ENCODE assay signal across 8 cellular contexts in the genomic region with DNA sequence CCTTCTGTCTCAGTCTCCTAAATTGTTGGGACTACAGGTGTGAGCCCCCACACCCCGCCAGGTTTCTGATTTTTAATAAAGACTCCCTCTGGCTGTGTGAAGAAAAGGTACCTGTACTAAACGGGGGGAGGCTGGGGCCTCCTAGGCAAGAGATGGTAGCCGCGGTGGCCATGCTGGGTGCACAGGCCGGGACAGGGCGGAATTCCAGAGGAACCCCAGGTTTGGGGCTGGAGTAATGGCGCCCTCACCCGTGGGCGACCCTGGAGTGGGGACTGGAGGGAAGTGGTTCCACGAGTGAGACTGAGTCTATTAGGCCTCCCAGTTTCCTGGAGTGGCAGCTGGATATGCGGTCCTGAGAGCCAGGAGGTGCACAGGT. TPM values are rescaled to one million over a fixed set of nuclear protein-coding genes. Genes with fewer than 3 reads are reported as not detected.
DNase-seq lines count a peak whose midpoint lies in the region; TF ChIP-seq lines count a peak whose summit lies in the region.

No MANE protein-coding gene starts in this region.

- peaks cover 21% of the 10 kb centered on the region for H3K27me3 Mint-ChIP-seq in T-helper 1 cell treated with Interleukin-12 subunit alpha and Interleukin-12 subunit beta and Interleukin-4 antibody, amounts not matched to agents 30 μg/mL and 1 μg/mL, for 36 hours (ENCODE audit: low read depth)
- peaks cover 21% of the 10 kb centered on the region for H3K27me3 Mint-ChIP-seq in activated T-helper 1 cell treated with anti-CD3 and anti-CD28 coated beads, Interleukin-12 subunit alpha, Interleukin-12 subunit beta, Interleukin-2, Interleukin-4 antibody, amounts not matched to agents 30 ng/mL and 10 ng/mL and 1 ng/mL, durations not matched to agents 14 hours and 24 hours and 36 hours (ENCODE audit: insufficient read depth)

- H3K9me3 ChIP-seq in liver (ENCODE audit: control insufficient read depth in 4 of 4, low read length in 3 of 4) (no peaks in the 10 kb centered on the region), subcutaneous abdominal adipose tissue (ENCODE audit: control insufficient read depth in 5 of 5, low read length in 5 of 5) (no peaks in the 10 kb centered on the region)

- H3K27ac ChIP-seq in liver (ENCODE audit: low read depth in 1 of 2, low read length in 2 of 2) (peak overlapping the region; percentile 38 to 57), subcutaneous abdominal adipose tissue (ENCODE audit: low read depth, low read length) (peak overlapping the region; percentile 67)

- H3K36me3 Mint-ChIP-seq in T-helper 1 cell treated with Interleukin-12 subunit alpha and Interleukin-12 subunit beta and Interleukin-4 antibody, amounts not matched to agents 30 μg/mL and 1 μg/mL, for 36 hours (ENCODE audit: low read depth) = no peaks in the 10 kb centered on the region
- H3K36me3 Mint-ChIP-seq in activated T-helper 1 cell treated with anti-CD3 and anti-CD28 coated beads, Interleukin-12 subunit alpha, Interleukin-12 subunit beta, Interleukin-2, Interleukin-4 antibody, amounts not matched to agents 30 ng/mL and 10 ng/mL and 1 ng/mL, durations not matched to agents 14 hours and 24 hours and 36 hours (ENCODE audit: low read depth) = no peaks in the 10 kb centered on the region

- intact Hi-C loops in activated T-helper 1 cell treated with anti-CD3 and anti-CD28 coated beads, Interleukin-12 subunit alpha, Interleukin-12 subunit beta, Interleukin-2, Interleukin-4 antibody, amounts not matched to agents 30 ng/mL and 10 ng/mL and 1 ng/mL, durations not matched to agents 14 hours and 24 hours and 36 hours (cut with micrococcal nuclease) = no loop called here

- H3K4me1 Mint-ChIP-seq in T-helper 1 cell treated with Interleukin-12 subunit alpha and Interleukin-12 subunit beta and Interleukin-4 antibody, amounts not matched to agents 30 μg/mL and 1 μg/mL, for 36 hours (ENCODE audit: low read depth) = peaks cover 24% of the 10 kb centered on the region
- peaks cover 27% of the 10 kb centered on the region for H3K4me1 Mint-ChIP-seq in activated T-helper 1 cell treated with anti-CD3 and anti-CD28 coated beads, Interleukin-12 subunit alpha, Interleukin-12 subunit beta, Interleukin-2, Interleukin-4 antibody, amounts not matched to agents 30 ng/mL and 10 ng/mL and 1 ng/mL, durations not matched to agents 14 hours and 24 hours and 36 hours (ENCODE audit: low read depth)

- H3K27me3 ChIP-seq in liver (ENCODE audit: control insufficient read depth in 4 of 4, insufficient read depth in 4 of 4, low read length in 3 of 4) (no peaks in the 10 kb centered on the region), subcutaneous abdominal adipose tissue (ENCODE audit: control insufficient read depth in 5 of 5, insufficient read depth in 4 of 5, low read length in 5 of 5) (peaks cover 0 to 11% (median 8%) of the 10 kb centered on the region in 5 donors)

- H3K4me3 Mint-ChIP-seq in T-helper 1 cell treated with Interleukin-12 subunit alpha and Interleukin-12 subunit beta and Interleukin-4 antibody, amounts not matched to agents 30 μg/mL and 1 μg/mL, for 36 hours = peak overlapping the region; percentile 76
- peak overlapping the region; percentile 80 for H3K4me3 Mint-ChIP-seq in activated T-helper 1 cell treated with anti-CD3 and anti-CD28 coated beads, Interleukin-12 subunit alpha, Interleukin-12 subunit beta, Interleukin-2, Interleukin-4 antibody, amounts not matched to agents 30 ng/mL and 10 ng/mL and 1 ng/mL, durations not matched to agents 14 hours and 24 hours and 36 hours

- H3K9ac ChIP-seq in liver (ENCODE audit: low read depth in 1 of 2, low read length in 2 of 2) (no peak overlapping the region), subcutaneous abdominal adipose tissue (ENCODE audit: low read length in 5 of 5) (peak overlapping the region in 1 of 5 donors; percentile 62)

- no peak for DNase-seq in T-helper 1 cell
- DNase-seq in activated T-helper 1 cell treated with anti-CD3 and anti-CD28 coated beads, Interleukin-12 subunit alpha, Interleukin-12 subunit beta, Interleukin-2, Interleukin-4 antibody, amounts not matched to agents 30 ng/mL and 10 ng/mL and 1 ng/mL, durations not matched to agents 14 hours and 24 hours and 36 hours (ENCODE audit: low spot score) = no peak
- DNase-seq in central memory CD4-positive, alpha-beta T cell = no peak
- DNase-seq in RKO (ENCODE audit: low spot score) = no peak
- DNase-seq in GM19238 (ENCODE audit: insufficient read length, low spot score) = no peak

- H3K36me3 ChIP-seq in liver (ENCODE audit: control insufficient read depth in 4 of 4, insufficient read depth in 3 of 4, low read depth in 1 of 4, low read length in 3 of 4) = no peaks in the 10 kb centered on the region
- H3K36me3 ChIP-seq in subcutaneous abdominal adipose tissue (ENCODE audit: control insufficient read depth in 5 of 5, insufficient read depth in 5 of 5, low read length in 5 of 5) = no peaks in the 10 kb centered on the region

- no peak for TF ChIP-seq RAD21 in liver (IDR thresholded peaks at IDR 0.05)

- H3K4me3 ChIP-seq in liver (ENCODE audit: low read depth in 1 of 3, low read length in 3 of 3) (no peak overlapping the region), subcutaneous abdominal adipose tissue (ENCODE audit: low read depth in 1 of 5, low read length in 5 of 5) (peak overlapping the region in 1 of 5 donors; percentile 53)

- peak overlapping the region; percentile 3 for H3K27ac Mint-ChIP-seq in T-helper 1 cell treated with Interleukin-12 subunit alpha and Interleukin-12 subunit beta and Interleukin-4 antibody, amounts not matched to agents 30 μg/mL and 1 μg/mL, for 36 hours
- H3K27ac Mint-ChIP-seq in activated T-helper 1 cell treated with anti-CD3 and anti-CD28 coated beads, Interleukin-12 subunit alpha, Interleukin-12 subunit beta, Interleukin-2, Interleukin-4 antibody, amounts not matched to agents 30 ng/mL and 10 ng/mL and 1 ng/mL, durations not matched to agents 14 hours and 24 hours and 36 hours = no peak overlapping the region

- H3K4me1 ChIP-seq in liver (ENCODE audit: control insufficient read depth in 4 of 4, insufficient read depth in 4 of 4, low read length in 3 of 4) = peaks cover 25 to 52% (median 34%) of the 10 kb centered on the region in 4 donors
- peaks cover 0 to 67% (median 51%) of the 10 kb centered on the region in 5 donors for H3K4me1 ChIP-seq in subcutaneous abdominal adipose tissue (ENCODE audit: control insufficient read depth in 5 of 5, insufficient read depth in 5 of 5, low read length in 5 of 5)

- TF ChIP-seq CTCF in liver (IDR thresholded peaks at IDR 0.05; ENCODE audit: low read depth, low read length, missing input control) = no peak

- H3K9me3 Mint-ChIP-seq in T-helper 1 cell treated with Interleukin-12 subunit alpha and Interleukin-12 subunit beta and Interleukin-4 antibody, amounts not matched to agents 30 μg/mL and 1 μg/mL, for 36 hours = no peaks in the 10 kb centered on the region
- no peaks in the 10 kb centered on the region for H3K9me3 Mint-ChIP-seq in activated T-helper 1 cell treated with anti-CD3 and anti-CD28 coated beads, Interleukin-12 subunit alpha, Interleukin-12 subunit beta, Interleukin-2, Interleukin-4 antibody, amounts not matched to agents 30 ng/mL and 10 ng/mL and 1 ng/mL, durations not matched to agents 14 hours and 24 hours and 36 hours

- 84% methylated on average over 11 of the region's 11 CpGs for WGBS in liver

TF ChIP-seq in liver, 16 proteins besides CTCF, POLR2A, EP300 and RAD21 (continues in another document):
- TF ChIP-seq, protein P1, sequence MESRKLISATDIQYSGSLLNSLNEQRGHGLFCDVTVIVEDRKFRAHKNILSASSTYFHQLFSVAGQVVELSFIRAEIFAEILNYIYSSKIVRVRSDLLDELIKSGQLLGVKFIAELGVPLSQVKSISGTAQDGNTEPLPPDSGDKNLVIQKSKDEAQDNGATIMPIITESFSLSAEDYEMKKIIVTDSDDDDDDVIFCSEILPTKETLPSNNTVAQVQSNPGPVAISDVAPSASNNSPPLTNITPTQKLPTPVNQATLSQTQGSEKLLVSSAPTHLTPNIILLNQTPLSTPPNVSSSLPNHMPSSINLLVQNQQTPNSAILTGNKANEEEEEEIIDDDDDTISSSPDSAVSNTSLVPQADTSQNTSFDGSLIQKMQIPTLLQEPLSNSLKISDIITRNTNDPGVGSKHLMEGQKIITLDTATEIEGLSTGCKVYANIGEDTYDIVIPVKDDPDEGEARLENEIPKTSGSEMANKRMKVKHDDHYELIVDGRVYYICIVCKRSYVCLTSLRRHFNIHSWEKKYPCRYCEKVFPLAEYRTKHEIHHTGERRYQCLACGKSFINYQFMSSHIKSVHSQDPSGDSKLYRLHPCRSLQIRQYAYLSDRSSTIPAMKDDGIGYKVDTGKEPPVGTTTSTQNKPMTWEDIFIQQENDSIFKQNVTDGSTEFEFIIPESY (IDR thresholded peaks at IDR 0.05) = no peak

RNA-seq across cellular contexts. Expression of a gene that starts 1.6 kb away (rescaled TPM):
- total RNA-seq in activated T-helper 1 cell treated with anti-CD3 and anti-CD28 coated beads, Interleukin-12 subunit alpha, Interleukin-12 subunit beta, Interleukin-2, Interleukin-4 antibody, amounts not matched to agents 30 ng/mL and 10 ng/mL and 1 ng/mL, durations not matched to agents 14 hours and 24 hours and 36 hours = 1.5 and 1.8 TPM in 2 replicates
- under 1 TPM; 0.05 to 0.25 TPM for total RNA-seq in liver
- under 1 TPM in 1 of 2 donors, not detected in 1; 0.06 TPM for polyA plus RNA-seq in liver

RNA-seq across cellular contexts. Expression of a gene that starts 2.1 kb away (rescaled TPM):
- total RNA-seq in activated T-helper 1 cell treated with anti-CD3 and anti-CD28 coated beads, Interleukin-12 subunit alpha, Interleukin-12 subunit beta, Interleukin-2, Interleukin-4 antibody, amounts not matched to agents 30 ng/mL and 10 ng/mL and 1 ng/mL, durations not matched to agents 14 hours and 24 hours and 36 hours = 234 and 239 TPM in 2 replicates
- 10 to 100 TPM; 20.2 to 44.5 TPM for total RNA-seq in liver
- 100 to 1,000 TPM; 246 to 315 TPM for polyA plus RNA-seq in liver

RNA-seq across cellular contexts. Expression of a gene that starts 9.0 kb away (rescaled TPM):
- 87.6 and 91.6 TPM in 2 replicates for total RNA-seq in activated T-helper 1 cell treated with anti-CD3 and anti-CD28 coated beads, Interleukin-12 subunit alpha, Interleukin-12 subunit beta, Interleukin-2, Interleukin-4 antibody, amounts not matched to agents 30 ng/mL and 10 ng/mL and 1 ng/mL, durations not matched to agents 14 hours and 24 hours and 36 hours
- 10 to 100 TPM in 1 of 2 donors, 1 to 10 TPM in 1; 9.1 to 22.9 TPM for total RNA-seq in liver
- 10 to 100 TPM in 1 of 2 donors, 1 to 10 TPM in 1; 2.9 to 14.6 TPM for polyA plus RNA-seq in liver

RNA-seq across cellular contexts. Expression of a gene that starts 29.7 kb away (rescaled TPM):
- 245 and 256 TPM in 2 replicates for total RNA-seq in activated T-helper 1 cell treated with anti-CD3 and anti-CD28 coated beads, Interleukin-12 subunit alpha, Interleukin-12 subunit beta, Interleukin-2, Interleukin-4 antibody, amounts not matched to agents 30 ng/mL and 10 ng/mL and 1 ng/mL, durations not matched to agents 14 hours and 24 hours and 36 hours
- 100 to 1,000 TPM in 1 of 2 donors, 10 to 100 TPM in 1; 80.5 to 135 TPM for total RNA-seq in liver
- polyA plus RNA-seq in liver = 100 to 1,000 TPM in 1 of 2 donors, 10 to 100 TPM in 1; 41.1 to 113 TPM

RNA-seq across cellular contexts. Expression of a gene that starts 33.8 kb away (rescaled TPM):
- 69.6 and 71.3 TPM in 2 replicates for total RNA-seq in activated T-helper 1 cell treated with anti-CD3 and anti-CD28 coated beads, Interleukin-12 subunit alpha, Interleukin-12 subunit beta, Interleukin-2, Interleukin-4 antibody, amounts not matched to agents 30 ng/mL and 10 ng/mL and 1 ng/mL, durations not matched to agents 14 hours and 24 hours and 36 hours
- 100 to 1,000 TPM in 1 of 2 donors, 10 to 100 TPM in 1; 40.6 to 126 TPM for total RNA-seq in liver
- polyA plus RNA-seq in liver = 10 to 100 TPM in 1 of 2 donors, 1 to 10 TPM in 1; 3.0 to 30.3 TPM
